8 cellular contexts compared by ENCODE assay signal in the genomic region with DNA sequence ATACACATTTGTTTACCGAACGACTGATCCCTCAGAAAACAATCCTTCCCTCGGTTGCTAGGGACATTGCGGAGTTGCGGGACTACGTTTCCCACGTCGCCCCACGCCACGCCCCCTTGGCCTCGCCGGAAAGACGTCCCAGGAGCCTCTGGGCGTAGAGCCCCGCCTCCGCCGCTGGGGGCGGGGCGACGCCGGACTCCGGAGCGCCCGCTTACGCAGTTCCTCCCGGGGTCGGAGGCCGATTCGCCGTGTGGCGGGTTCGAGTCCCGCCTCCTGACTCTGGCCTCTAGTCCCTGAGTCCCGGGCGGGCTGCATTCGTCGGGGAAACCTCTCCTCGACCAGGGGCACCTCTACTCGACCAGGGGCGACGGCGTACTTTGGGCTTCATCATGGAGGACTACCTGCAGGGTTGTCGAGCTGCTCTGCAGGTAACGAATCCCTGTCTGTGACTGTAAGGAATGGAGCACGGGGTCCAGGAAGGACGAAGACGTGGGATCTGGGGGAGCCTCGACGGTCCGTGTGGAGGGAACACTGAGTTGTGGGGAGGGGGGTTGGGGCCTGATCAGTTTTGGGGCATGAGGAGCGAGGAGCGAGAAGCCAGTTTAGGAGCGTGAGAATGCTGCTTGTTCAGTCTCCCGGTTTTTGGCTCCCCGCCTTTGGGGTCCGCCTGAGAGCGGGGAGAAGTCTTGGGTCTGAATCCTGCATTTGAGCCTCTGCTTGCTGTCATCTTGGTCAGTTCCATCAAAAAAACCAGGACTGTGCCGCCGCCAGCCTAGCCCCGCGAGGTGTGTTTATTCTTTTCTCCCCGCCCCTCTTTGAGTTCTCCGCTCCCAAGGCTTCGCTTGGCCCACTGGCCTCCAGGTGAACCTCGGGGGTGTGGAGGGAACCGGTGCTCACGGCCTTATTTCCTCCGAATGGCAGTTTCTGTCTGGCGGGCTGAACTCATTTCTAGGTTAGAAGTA. TPM values are rescaled to one million over a fixed set of nuclear protein-coding genes. Genes with fewer than 3 reads are reported as not detected.
DNase-seq lines count a peak whose midpoint lies in the region; ATAC-seq and FAIRE-seq lines count a peak whose summit lies in the region.

A gene with protein sequence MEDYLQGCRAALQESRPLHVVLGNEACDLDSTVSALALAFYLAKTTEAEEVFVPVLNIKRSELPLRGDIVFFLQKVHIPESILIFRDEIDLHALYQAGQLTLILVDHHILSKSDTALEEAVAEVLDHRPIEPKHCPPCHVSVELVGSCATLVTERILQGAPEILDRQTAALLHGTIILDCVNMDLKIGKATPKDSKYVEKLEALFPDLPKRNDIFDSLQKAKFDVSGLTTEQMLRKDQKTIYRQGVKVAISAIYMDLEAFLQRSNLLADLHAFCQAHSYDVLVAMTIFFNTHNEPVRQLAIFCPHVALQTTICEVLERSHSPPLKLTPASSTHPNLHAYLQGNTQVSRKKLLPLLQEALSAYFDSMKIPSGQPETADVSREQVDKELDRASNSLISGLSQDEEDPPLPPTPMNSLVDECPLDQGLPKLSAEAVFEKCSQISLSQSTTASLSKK (plus strand): TSS at position 206 of the 962 bp plus-strand sequence. CDS start 184 bp downstream, at position 390.

- H3K27me3 ChIP-seq in Karpas-422 (ENCODE audit: low read length) (no peaks in the 10 kb centered on the region), muscle layer of colon (ENCODE audit: control insufficient read depth in 1 of 2, insufficient read depth in 2 of 2, low read length in 2 of 2) (no peaks in the 10 kb centered on the region)

- DNase-seq in D341Med (ENCODE audit: low spot score) (peak; percentile 100), Karpas-422 (peak; percentile 99), RCC 7860 (ENCODE audit: low spot score) (peak; percentile 91)
- DNase-seq in activated T-cell treated with anti-CD3 and anti-CD28 coated beads, Interleukin-2, amount 50 U/mL, for 48 hours, result peak; percentile 96 to 97
- peak; percentile 90 to 93 for DNase-seq in stimulated activated CD8-positive, alpha-beta memory T cell treated with anti-CD3 and anti-CD28 coated beads, Interleukin-7, amount 100 ng/mL, for 1 hour (ENCODE audit: low read depth in 2 of 2)

- no peaks in the 10 kb centered on the region for H3K9me3 ChIP-seq in Karpas-422 (ENCODE audit: low read length)
- no peaks in the 10 kb centered on the region for H3K9me3 ChIP-seq in muscle layer of colon (ENCODE audit: low read length)

- H3K4me1 ChIP-seq in Karpas-422 (ENCODE audit: low read length) (peaks cover 61% of the 10 kb centered on the region), muscle layer of colon (ENCODE audit: insufficient read depth, low read length) (peaks cover 33% of the 10 kb centered on the region)

- H3K79me2 ChIP-seq in Karpas-422 (ENCODE audit: low read length), result peaks cover 56% of the 10 kb centered on the region

- H2AFZ ChIP-seq in Karpas-422 (ENCODE audit: low read length), result peak within 1 kb of the TSS; percentile 84

- H3K27ac ChIP-seq in Karpas-422 (ENCODE audit: low read length), result peak within 1 kb of the TSS; percentile 29; the same call in 1 of the 2 replicates
- H3K27ac ChIP-seq in muscle layer of colon (ENCODE audit: low read depth, low read length), result peak within 1 kb of the TSS; percentile 89

- H3K9ac ChIP-seq in Karpas-422 (ENCODE audit: low read length), result peak within 1 kb of the TSS; percentile 95
- H3K9ac ChIP-seq in muscle layer of colon (ENCODE audit: low read length), result peak within 1 kb of the TSS; percentile 64

- no peak for FAIRE-seq in RCC 7860 (lab: Jason Lieb, UNC)

- H3K9me2 ChIP-seq in Karpas-422 (replicated peaks; ENCODE audit: insufficient read depth, low read length), result no peaks in the 10 kb centered on the region

- H3K36me3 ChIP-seq in Karpas-422 (ENCODE audit: insufficient read depth, low read length) (no peaks in the 10 kb centered on the region), muscle layer of colon (ENCODE audit: insufficient read depth, low read length) (peaks cover 3% of the 10 kb centered on the region)

- H3K4me2 ChIP-seq in Karpas-422 (ENCODE audit: low read depth, low read length, poor library complexity, severe bottlenecking), result peak within 1 kb of the TSS; percentile 89

- no peaks in the 10 kb centered on the region for H4K20me1 ChIP-seq in Karpas-422 (ENCODE audit: insufficient read depth, low read depth, low read length)

- H3K4me3 ChIP-seq in Karpas-422 (ENCODE audit: low read length), result peak within 1 kb of the TSS; percentile 91
- peak within 1 kb of the TSS; percentile 56 to 98 for H3K4me3 ChIP-seq in muscle layer of colon (ENCODE audit: low read depth in 1 of 2, low read length in 2 of 2)

- peak; percentile 61 for ATAC-seq in GM21619 (IDR thresholded peaks at IDR 0.05; ENCODE audit: unreplicated experiment)
- peak; percentile 91 for ATAC-seq in esophagus mucosa

RNA-seq across cellular contexts. Expression of the gene that starts here (rescaled TPM):
- total RNA-seq in Karpas-422 (2014; rRNA removed; shearing (Covaris generic); ENCODE audit: low replicate concordance), result 28.8 and 35.0 TPM in 2 replicates
- total RNA-seq in esophagus mucosa, result 14.3 TPM

Comparison
In these comparisons a context has a peak if more than half of its experiments do, and no peak if none do; other contexts are left out.
1. Peak in every context shown above with its lines: DNase-seq, ATAC-seq, H3K4me3 ChIP-seq and H3K27ac ChIP-seq.